8 cellular contexts compared by ENCODE assay signal in the genomic region with DNA sequence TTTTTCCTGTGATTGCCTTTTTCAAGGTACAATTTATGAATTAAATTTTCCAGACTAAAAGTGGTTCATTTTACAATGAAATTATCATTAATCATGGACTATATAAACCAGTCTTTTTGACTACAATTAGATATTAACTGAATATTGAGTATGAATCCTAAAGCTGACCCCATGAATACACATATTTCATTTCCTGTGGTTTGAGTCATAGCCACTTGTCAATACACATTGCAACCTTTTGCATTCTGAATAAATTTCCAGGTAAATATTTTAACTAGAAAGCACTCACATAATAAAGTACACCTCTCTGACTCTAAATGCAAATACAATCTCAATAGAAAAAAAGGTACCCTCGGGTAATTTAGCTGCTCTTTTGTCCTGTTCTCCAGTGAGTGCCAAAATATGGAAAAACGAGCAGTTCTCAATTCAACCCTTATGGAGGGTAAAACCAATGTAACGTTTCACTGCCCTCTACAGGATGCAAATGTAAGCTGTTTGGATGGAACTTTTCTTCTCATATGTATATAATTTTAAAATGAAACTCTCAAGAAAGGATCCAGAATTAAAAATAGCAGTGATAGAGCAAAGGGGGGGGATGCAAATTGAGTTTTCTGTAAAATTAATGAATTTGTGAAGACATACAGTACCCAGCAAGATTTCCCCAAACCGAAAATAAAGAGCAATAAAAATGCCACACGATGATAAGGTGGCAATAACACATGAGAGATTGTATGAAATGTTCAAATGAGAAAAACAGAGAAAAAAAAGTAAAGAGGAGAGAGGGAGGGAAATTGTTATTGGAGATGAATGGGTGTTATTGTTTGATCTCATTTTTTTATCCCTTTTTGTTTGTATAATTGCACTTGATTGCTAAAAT.
DNase-seq lines count a peak whose midpoint lies in the region; ATAC-seq and TF ChIP-seq lines count a peak whose summit lies in the region.

No MANE protein-coding gene starts in this region.

- H3K4me3 ChIP-seq in GM12865 (ENCODE audit: low read depth, low read length) (no peak overlapping the region), right lobe of liver (no peak overlapping the region), ovary (no peak overlapping the region)

- no peak overlapping the region for H3K27ac ChIP-seq in right lobe of liver
- H3K27ac ChIP-seq in ovary = no peak overlapping the region

- DNase-seq in GM12865 (ENCODE audit: low read depth) = peak; percentile 5
- DNase-seq in NCI-H2029 (lab: John Stamatoyannopoulos, UW) = peak; percentile 88
- peak; percentile 63 for DNase-seq in astrocyte of the hippocampus (ENCODE audit: low read depth, low spot score)
- no peak for DNase-seq in right lobe of liver
- DNase-seq in ovary = no peak
- DNase-seq in MV-4-11 (lab: John Stamatoyannopoulos, UW) = no peak

- H3K9me3 ChIP-seq in right lobe of liver = no peaks in the 10 kb centered on the region
- no peaks in the 10 kb centered on the region for H3K9me3 ChIP-seq in ovary

- intact Hi-C loops in right lobe of liver (cut with DNase I) = no loop called here
- intact Hi-C loops in ovary (cut with DNase I) = loop anchor here in 1 of 4 donors (5.0 kb wide), 1 partner anchor 1717 kb away; no protein-coding TSS in a partner anchor

- TF ChIP-seq POLR2A in right lobe of liver (IDR thresholded peaks at IDR 0.05) (no peak), ovary (IDR thresholded peaks at IDR 0.05) (no peak)

- H3K27me3 ChIP-seq in right lobe of liver (no peaks in the 10 kb centered on the region), ovary (no peaks in the 10 kb centered on the region)

- peak in 2 of 4 donors; percentile 30 to 32 for ATAC-seq in right lobe of liver
- no peak for ATAC-seq in GM21390 (IDR thresholded peaks at IDR 0.05; ENCODE audit: unreplicated experiment)
- no peak for ATAC-seq in HG02981 (IDR thresholded peaks at IDR 0.05; ENCODE audit: unreplicated experiment)

- no peaks in the 10 kb centered on the region for H3K4me1 ChIP-seq in right lobe of liver
- H3K4me1 ChIP-seq in ovary (ENCODE audit: insufficient read depth) = no peaks in the 10 kb centered on the region

- no peak for TF ChIP-seq EP300 in ovary (IDR thresholded peaks at IDR 0.05)

- WGBS in right lobe of liver (ENCODE audit: insufficient coverage, low coverage, low lambda C conversion rate, missing lambda C conversion rate) = 22% methylated on average over 5 of the region's 5 CpGs
- 16 to 21% (median 20%) methylated on average over 5 of the region's 5 CpGs for WGBS in ovary, 3 donors

- H3K36me3 ChIP-seq in right lobe of liver (no peaks in the 10 kb centered on the region), ovary (no peaks in the 10 kb centered on the region)

- TF ChIP-seq CTCF in GM12865 (IDR thresholded peaks at IDR 0.05; ENCODE audit: insufficient read depth, low read depth, low read length, missing control alignments) = peak; percentile 24
- TF ChIP-seq CTCF in right lobe of liver (IDR thresholded peaks at IDR 0.05) = peak in 3 of 4 donors; percentile 34 to 43 (median 41)
- no peak for TF ChIP-seq CTCF in ovary (IDR thresholded peaks at IDR 0.05)

Comparison
In these comparisons a context has a peak if more than half of its experiments do, and no peak if none do; other contexts are left out.
1. DNase-seq: peak in GM12865 (single experiment), NCI-H2029 (single experiment) and astrocyte of the hippocampus (single experiment); none in right lobe of liver (0 of 3), ovary (0 of 5) and MV-4-11 (single experiment).
2. CTCF ChIP-seq: peak in GM12865 (single experiment) and right lobe of liver (3 of 4); none in ovary (0 of 3).